Comparison of ENCODE assay signal across 8 cellular contexts in the genomic region with DNA sequence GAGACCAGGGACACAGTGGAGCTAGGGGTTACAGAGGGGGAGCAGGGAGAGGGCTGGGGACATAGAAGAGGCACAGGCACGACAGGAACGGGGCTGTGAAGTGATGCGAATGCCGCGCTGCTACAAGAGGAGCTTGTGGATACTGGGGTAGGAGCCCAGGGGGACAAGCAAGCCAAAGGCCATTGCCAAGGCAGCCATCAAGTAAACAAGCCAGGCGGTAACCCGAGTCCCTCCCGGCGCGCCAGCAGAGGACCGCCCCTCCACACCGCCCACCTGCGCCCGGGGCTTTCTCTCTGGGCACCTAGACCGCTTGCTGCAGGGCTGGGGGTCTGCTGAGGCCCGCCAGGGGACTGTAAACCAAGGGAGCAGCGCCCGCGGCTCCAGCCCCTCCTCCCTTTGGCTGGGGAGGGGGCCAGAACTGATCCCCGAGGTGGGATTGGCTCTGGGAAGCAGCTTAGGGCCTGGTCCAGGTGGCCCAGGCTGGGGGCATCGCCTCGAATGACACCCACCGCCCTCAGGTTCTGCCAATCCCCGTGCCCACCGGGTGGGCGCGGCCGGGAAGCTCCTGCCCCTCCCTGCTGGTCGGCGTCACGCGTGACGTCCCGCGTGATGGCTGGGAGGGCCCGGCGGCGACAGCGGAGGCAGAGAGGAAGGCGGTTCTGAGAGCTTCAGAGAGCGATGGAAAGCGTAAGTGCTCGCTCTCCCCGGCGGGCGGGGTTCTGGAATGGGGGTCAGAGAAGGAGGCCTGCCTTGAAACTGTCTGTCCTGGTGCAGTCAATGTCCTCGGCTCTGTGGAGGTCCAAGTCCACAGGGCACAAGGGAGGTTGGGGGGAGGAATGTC. TPM values are rescaled to one million over a fixed set of nuclear protein-coding genes. Genes with fewer than 3 reads are reported as not detected.
DNase-seq lines count a peak whose midpoint lies in the region; FAIRE-seq and TF ChIP-seq lines count a peak whose summit lies in the region.

No MANE protein-coding gene starts in this region.

- DNase-seq in NCI-H1417 (lab: John Stamatoyannopoulos, UW) (peak; percentile 50 to 62 (median 51)), NCI-H1417 treated with DMSO at 0.1 percent for 48 hours (lab: John Stamatoyannopoulos, UW) (no peak), NCI-H1092 (lab: John Stamatoyannopoulos, UW) (peak; percentile 31), cardiac fibroblast (ENCODE audit: low read depth in 2 of 2) (peak; percentile 67 to 79), iris pigment epithelial cell (ENCODE audit: low read depth) (peak; percentile 67), small intestine (peak; percentile 95), NAMALWA (ENCODE audit: low spot score) (no peak)
- DNase-seq in activated CD4-positive, CD25-positive, alpha-beta regulatory T cell treated with anti-CD3 and anti-CD28 coated beads, Interleukin-2, amount 50 U/mL, for 16 hours (ENCODE audit: low read depth, low spot score) = peak; percentile 63

- H3K4me3 ChIP-seq in cardiac fibroblast (replicated peaks in 1 of 2; ENCODE audit: low read depth in 2 of 2, low read length in 2 of 2) (peak overlapping the region; percentile 61 to 77), small intestine (ENCODE audit: low read depth in 1 of 2, low read length in 2 of 2) (peak overlapping the region; percentile 50 to 93)

- no peaks in the 10 kb centered on the region for H3K9me3 ChIP-seq in small intestine (ENCODE audit: control insufficient read depth, low read depth)

- FAIRE-seq in small intestine (lab: Jason Lieb, UNC) = no peak

- H3K27me3 ChIP-seq in small intestine (ENCODE audit: control insufficient read depth in 2 of 2, insufficient read depth in 2 of 2, low read length in 2 of 2) = no peaks in the 10 kb centered on the region

- peak overlapping the region; percentile 96 to 100 for H3K27ac ChIP-seq in small intestine (ENCODE audit: low read depth in 1 of 2, low read length in 1 of 2)

- H3K4me1 ChIP-seq in small intestine (ENCODE audit: control insufficient read depth in 2 of 2, insufficient read depth in 1 of 2, low read depth in 1 of 2, low read length in 1 of 2) = peaks cover 0 to 5% of the 10 kb centered on the region in 2 donors

- 0 to 1% (median 0%) methylated on average over 35 to 47 of the region's 47 CpGs for WGBS in small intestine, 3 donors

- peak; percentile 1 for TF ChIP-seq CTCF in cardiac fibroblast (IDR thresholded peaks at IDR 0.05; ENCODE audit: low read depth, low read length)

- peaks cover 0 to 13% of the 10 kb centered on the region in 2 donors for H3K36me3 ChIP-seq in small intestine (ENCODE audit: control insufficient read depth in 2 of 2, insufficient read depth in 2 of 2, low read length in 2 of 2)

RNA-seq across cellular contexts. Expression of a gene that starts 1.0 kb away (rescaled TPM):
- 100 to 1,000 TPM in 1 of 3 donors, 10 to 100 TPM in 2; 35.0 to 104 (median 70.5) TPM for polyA plus RNA-seq in small intestine

RNA-seq across cellular contexts. Expression of a gene that starts 1.1 kb away (rescaled TPM):
- polyA plus RNA-seq in small intestine = 10 to 100 TPM in 2 of 3 donors, 1 to 10 TPM in 1; 3.1 to 38.5 (median 19.2) TPM

RNA-seq across cellular contexts. Expression of a gene that starts 29.8 kb away (rescaled TPM):
- 10 to 100 TPM in 2 of 3 donors, 1 to 10 TPM in 1; 8.1 to 76.0 (median 39.2) TPM for polyA plus RNA-seq in small intestine

RNA-seq across cellular contexts. Expression of a gene that starts 32.4 kb away (rescaled TPM):
- polyA plus RNA-seq in small intestine = 10 to 100 TPM; 13.6 to 41.3 (median 16.8) TPM

RNA-seq across cellular contexts. Expression of a gene that starts 44.7 kb away (rescaled TPM):
- polyA plus RNA-seq in small intestine = 1 to 10 TPM; 1.6 to 7.7 (median 1.8) TPM

Comparison
In these comparisons a context has a peak if more than half of its experiments do, and no peak if none do; other contexts are left out.
1. DNase-seq: peak in NCI-H1417 (3 of 3), NCI-H1092 (single experiment), activated CD4-positive, CD25-positive, alpha-beta regulatory T cell treated with anti-CD3 and anti-CD28 coated beads, Interleukin-2, amount 50 U/mL, for 16 hours (single experiment), cardiac fibroblast (2 of 2), iris pigment epithelial cell (single experiment) and small intestine (single experiment); none in NCI-H1417 treated with DMSO at 0.1 percent for 48 hours (single experiment) and NAMALWA (single experiment).